ENCODE assay signal across 1 cellular context in the genomic region with DNA sequence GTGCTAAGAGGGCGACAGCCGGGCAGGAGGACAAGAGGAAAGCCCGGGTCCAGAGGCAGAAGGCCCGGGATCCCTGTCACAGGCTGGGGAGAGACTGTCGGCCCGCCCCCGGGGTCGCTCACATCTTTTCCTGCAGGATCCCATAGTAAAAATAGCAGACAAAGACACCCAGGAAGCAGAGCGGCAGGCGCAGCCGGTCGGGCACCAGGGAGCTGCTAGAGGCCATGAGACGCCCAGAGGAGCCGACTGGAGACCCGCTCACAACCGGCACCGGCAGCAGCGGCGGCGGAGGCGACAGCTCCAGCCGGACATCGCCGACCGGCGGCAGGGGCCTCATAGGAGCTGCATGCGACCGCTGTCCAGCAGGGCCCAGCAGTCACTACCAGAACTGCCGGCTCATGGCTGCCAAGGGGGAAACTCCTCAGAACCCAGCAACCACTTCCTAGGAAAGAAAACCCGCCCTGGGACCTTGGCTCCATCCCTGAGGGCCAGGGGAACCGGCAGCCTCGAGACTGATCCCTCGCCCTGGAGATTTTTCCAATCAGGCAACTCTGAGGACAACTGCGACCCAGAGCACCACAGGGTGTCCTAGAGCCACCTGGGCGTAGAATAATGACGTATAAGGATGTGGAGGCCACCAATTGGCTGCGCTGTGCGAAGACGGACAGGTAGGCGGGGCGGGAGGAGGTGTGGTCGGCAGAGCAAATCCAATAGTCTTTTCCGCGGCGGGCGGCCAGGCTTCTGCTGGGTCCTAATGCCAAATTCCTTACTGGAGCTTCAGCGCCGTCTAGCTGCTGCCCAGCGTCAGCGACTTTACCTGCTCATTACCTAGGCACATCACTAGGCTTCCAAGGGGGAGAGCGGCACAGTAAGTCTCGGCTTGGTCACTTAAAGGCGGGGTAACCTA.
TF ChIP-seq lines count a peak whose summit lies in the region.

A gene with protein sequence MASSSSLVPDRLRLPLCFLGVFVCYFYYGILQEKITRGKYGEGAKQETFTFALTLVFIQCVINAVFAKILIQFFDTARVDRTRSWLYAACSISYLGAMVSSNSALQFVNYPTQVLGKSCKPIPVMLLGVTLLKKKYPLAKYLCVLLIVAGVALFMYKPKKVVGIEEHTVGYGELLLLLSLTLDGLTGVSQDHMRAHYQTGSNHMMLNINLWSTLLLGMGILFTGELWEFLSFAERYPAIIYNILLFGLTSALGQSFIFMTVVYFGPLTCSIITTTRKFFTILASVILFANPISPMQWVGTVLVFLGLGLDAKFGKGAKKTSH (minus strand): TSS at position 357 of the 907 bp plus-strand sequence. CDS start 131 bp downstream, at position 226.

TF ChIP-seq in HepG2, 621 proteins besides CTCF, POLR2A, EP300 and RAD21 (continued from another document and continues in another):
- TF ChIP-seq, protein P1, sequence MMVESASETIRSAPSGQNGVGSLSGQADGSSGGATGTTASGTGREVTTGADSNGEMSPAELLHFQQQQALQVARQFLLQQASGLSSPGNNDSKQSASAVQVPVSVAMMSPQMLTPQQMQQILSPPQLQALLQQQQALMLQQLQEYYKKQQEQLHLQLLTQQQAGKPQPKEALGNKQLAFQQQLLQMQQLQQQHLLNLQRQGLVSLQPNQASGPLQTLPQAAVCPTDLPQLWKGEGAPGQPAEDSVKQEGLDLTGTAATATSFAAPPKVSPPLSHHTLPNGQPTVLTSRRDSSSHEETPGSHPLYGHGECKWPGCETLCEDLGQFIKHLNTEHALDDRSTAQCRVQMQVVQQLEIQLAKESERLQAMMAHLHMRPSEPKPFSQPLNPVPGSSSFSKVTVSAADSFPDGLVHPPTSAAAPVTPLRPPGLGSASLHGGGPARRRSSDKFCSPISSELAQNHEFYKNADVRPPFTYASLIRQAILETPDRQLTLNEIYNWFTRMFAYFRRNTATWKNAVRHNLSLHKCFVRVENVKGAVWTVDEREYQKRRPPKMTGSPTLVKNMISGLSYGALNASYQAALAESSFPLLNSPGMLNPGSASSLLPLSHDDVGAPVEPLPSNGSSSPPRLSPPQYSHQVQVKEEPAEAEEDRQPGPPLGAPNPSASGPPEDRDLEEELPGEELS (CRISPR knock-in tag; IDR thresholded peaks at IDR 0.05), result peak; percentile 38; the same call in 1 of the 2 replicates
- no peak for TF ChIP-seq TCF7L2 (IDR thresholded peaks at IDR 0.05; ENCODE audit: low read depth, low read length)
- TF ChIP-seq, protein P2, sequence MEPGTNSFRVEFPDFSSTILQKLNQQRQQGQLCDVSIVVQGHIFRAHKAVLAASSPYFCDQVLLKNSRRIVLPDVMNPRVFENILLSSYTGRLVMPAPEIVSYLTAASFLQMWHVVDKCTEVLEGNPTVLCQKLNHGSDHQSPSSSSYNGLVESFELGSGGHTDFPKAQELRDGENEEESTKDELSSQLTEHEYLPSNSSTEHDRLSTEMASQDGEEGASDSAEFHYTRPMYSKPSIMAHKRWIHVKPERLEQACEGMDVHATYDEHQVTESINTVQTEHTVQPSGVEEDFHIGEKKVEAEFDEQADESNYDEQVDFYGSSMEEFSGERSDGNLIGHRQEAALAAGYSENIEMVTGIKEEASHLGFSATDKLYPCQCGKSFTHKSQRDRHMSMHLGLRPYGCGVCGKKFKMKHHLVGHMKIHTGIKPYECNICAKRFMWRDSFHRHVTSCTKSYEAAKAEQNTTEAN (CRISPR knock-in tag; conservative IDR thresholded peaks at IDR 0.05), result no peak
- TF ChIP-seq, protein P3, sequence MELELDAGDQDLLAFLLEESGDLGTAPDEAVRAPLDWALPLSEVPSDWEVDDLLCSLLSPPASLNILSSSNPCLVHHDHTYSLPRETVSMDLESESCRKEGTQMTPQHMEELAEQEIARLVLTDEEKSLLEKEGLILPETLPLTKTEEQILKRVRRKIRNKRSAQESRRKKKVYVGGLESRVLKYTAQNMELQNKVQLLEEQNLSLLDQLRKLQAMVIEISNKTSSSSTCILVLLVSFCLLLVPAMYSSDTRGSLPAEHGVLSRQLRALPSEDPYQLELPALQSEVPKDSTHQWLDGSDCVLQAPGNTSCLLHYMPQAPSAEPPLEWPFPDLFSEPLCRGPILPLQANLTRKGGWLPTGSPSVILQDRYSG (CRISPR knock-in tag; IDR thresholded peaks at IDR 0.05), result no peak
- TF ChIP-seq, protein P4, sequence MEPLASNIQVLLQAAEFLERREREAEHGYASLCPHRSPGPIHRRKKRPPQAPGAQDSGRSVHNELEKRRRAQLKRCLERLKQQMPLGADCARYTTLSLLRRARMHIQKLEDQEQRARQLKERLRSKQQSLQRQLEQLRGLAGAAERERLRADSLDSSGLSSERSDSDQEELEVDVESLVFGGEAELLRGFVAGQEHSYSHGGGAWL (CRISPR knock-in tag; IDR thresholded peaks at IDR 0.05), result peak; percentile 72
- TF ChIP-seq ARNTL (CRISPR knock-in tag; IDR thresholded peaks at IDR 0.05), result peak; percentile 48
- TF ChIP-seq, protein P5, sequence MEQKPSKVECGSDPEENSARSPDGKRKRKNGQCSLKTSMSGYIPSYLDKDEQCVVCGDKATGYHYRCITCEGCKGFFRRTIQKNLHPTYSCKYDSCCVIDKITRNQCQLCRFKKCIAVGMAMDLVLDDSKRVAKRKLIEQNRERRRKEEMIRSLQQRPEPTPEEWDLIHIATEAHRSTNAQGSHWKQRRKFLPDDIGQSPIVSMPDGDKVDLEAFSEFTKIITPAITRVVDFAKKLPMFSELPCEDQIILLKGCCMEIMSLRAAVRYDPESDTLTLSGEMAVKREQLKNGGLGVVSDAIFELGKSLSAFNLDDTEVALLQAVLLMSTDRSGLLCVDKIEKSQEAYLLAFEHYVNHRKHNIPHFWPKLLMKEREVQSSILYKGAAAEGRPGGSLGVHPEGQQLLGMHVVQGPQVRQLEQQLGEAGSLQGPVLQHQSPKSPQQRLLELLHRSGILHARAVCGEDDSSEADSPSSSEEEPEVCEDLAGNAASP (CRISPR knock-in tag; IDR thresholded peaks at IDR 0.05; ENCODE audit: borderline replicate concordance), result peak; percentile 30; the same call in 1 of the 2 replicates
- TF ChIP-seq ZNF33A (CRISPR knock-in tag; IDR thresholded peaks at IDR 0.05; ENCODE audit: borderline replicate concordance), result peak; percentile 59; the same call in 1 of the 2 replicates
- peak; percentile 66 for TF ChIP-seq POLR2AphosphoS5 (IDR thresholded peaks at IDR 0.05; ENCODE audit: low read depth, low read length)
- TF ChIP-seq, protein P6, sequence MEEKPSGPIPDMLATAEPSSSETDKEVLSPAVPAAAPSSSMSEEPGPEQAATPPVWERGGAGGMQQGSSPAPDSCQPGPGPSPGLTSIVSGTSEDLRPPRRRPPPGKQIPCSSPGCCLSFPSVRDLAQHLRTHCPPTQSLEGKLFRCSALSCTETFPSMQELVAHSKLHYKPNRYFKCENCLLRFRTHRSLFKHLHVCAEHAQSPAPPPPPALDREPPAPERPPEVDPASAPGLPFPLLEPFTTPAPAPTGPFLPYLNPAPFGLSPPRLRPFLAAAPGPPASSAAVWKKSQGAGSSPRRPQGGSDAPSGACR (CRISPR knock-in tag; IDR thresholded peaks at IDR 0.05), result 0 out of 2 replicates have a peak, but pooled peaks have one; percentile 92
- peak; percentile 72 for TF ChIP-seq AGO2 (optimal IDR thresholded peaks at IDR 0.05; ENCODE audit: low read depth, low read length)
- 0 out of 2 replicates have a peak, but pooled peaks have one; percentile 61 for TF ChIP-seq ZNF446 (CRISPR knock-in tag; IDR thresholded peaks at IDR 0.05)
- TF ChIP-seq, protein P7, sequence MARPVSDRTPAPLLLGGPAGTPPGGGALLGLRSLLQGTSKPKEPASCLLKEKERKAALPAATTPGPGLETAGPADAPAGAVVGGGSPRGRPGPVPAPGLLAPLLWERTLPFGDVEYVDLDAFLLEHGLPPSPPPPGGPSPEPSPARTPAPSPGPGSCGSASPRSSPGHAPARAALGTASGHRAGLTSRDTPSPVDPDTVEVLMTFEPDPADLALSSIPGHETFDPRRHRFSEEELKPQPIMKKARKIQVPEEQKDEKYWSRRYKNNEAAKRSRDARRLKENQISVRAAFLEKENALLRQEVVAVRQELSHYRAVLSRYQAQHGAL (CRISPR knock-in tag; IDR thresholded peaks at IDR 0.05; ENCODE audit: not compliant biosample characterization), result peak; percentile 57
- no peak for TF ChIP-seq TOPORS (CRISPR knock-in tag; IDR thresholded peaks at IDR 0.05)
- no peak for TF ChIP-seq MTF1 (CRISPR knock-in tag; IDR thresholded peaks at IDR 0.05)
- TF ChIP-seq NR2C2 (CRISPR knock-in tag; IDR thresholded peaks at IDR 0.05; ENCODE audit: borderline replicate concordance), result peak; percentile 79
- no peak for TF ChIP-seq MTA1 (CRISPR knock-in tag; IDR thresholded peaks at IDR 0.05; ENCODE audit: borderline replicate concordance)
- TF ChIP-seq REL (CRISPR knock-in tag; conservative IDR thresholded peaks at IDR 0.05), result no peak
- TF ChIP-seq, protein P8, sequence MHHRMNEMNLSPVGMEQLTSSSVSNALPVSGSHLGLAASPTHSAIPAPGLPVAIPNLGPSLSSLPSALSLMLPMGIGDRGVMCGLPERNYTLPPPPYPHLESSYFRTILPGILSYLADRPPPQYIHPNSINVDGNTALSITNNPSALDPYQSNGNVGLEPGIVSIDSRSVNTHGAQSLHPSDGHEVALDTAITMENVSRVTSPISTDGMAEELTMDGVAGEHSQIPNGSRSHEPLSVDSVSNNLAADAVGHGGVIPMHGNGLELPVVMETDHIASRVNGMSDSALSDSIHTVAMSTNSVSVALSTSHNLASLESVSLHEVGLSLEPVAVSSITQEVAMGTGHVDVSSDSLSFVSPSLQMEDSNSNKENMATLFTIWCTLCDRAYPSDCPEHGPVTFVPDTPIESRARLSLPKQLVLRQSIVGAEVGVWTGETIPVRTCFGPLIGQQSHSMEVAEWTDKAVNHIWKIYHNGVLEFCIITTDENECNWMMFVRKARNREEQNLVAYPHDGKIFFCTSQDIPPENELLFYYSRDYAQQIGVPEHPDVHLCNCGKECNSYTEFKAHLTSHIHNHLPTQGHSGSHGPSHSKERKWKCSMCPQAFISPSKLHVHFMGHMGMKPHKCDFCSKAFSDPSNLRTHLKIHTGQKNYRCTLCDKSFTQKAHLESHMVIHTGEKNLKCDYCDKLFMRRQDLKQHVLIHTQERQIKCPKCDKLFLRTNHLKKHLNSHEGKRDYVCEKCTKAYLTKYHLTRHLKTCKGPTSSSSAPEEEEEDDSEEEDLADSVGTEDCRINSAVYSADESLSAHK (CRISPR knock-in tag; IDR thresholded peaks at IDR 0.05; ENCODE audit: borderline replicate concordance), result no peak
- peak; percentile 64 for TF ChIP-seq MXD4 (CRISPR knock-in tag; IDR thresholded peaks at IDR 0.05)
- 0 out of 2 replicates have a peak, but pooled peaks have one; percentile 63 for TF ChIP-seq GATA4 (IDR thresholded peaks at IDR 0.05; ENCODE audit: borderline replicate concordance, low read depth)
- TF ChIP-seq ZNF335 (CRISPR knock-in tag; IDR thresholded peaks at IDR 0.05), result peak; percentile 100
- TF ChIP-seq, protein P9, sequence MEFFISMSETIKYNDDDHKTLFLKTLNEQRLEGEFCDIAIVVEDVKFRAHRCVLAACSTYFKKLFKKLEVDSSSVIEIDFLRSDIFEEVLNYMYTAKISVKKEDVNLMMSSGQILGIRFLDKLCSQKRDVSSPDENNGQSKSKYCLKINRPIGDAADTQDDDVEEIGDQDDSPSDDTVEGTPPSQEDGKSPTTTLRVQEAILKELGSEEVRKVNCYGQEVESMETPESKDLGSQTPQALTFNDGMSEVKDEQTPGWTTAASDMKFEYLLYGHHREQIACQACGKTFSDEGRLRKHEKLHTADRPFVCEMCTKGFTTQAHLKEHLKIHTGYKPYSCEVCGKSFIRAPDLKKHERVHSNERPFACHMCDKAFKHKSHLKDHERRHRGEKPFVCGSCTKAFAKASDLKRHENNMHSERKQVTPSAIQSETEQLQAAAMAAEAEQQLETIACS (CRISPR knock-in tag; IDR thresholded peaks at IDR 0.05), result no peak
- TF ChIP-seq, protein P10, sequence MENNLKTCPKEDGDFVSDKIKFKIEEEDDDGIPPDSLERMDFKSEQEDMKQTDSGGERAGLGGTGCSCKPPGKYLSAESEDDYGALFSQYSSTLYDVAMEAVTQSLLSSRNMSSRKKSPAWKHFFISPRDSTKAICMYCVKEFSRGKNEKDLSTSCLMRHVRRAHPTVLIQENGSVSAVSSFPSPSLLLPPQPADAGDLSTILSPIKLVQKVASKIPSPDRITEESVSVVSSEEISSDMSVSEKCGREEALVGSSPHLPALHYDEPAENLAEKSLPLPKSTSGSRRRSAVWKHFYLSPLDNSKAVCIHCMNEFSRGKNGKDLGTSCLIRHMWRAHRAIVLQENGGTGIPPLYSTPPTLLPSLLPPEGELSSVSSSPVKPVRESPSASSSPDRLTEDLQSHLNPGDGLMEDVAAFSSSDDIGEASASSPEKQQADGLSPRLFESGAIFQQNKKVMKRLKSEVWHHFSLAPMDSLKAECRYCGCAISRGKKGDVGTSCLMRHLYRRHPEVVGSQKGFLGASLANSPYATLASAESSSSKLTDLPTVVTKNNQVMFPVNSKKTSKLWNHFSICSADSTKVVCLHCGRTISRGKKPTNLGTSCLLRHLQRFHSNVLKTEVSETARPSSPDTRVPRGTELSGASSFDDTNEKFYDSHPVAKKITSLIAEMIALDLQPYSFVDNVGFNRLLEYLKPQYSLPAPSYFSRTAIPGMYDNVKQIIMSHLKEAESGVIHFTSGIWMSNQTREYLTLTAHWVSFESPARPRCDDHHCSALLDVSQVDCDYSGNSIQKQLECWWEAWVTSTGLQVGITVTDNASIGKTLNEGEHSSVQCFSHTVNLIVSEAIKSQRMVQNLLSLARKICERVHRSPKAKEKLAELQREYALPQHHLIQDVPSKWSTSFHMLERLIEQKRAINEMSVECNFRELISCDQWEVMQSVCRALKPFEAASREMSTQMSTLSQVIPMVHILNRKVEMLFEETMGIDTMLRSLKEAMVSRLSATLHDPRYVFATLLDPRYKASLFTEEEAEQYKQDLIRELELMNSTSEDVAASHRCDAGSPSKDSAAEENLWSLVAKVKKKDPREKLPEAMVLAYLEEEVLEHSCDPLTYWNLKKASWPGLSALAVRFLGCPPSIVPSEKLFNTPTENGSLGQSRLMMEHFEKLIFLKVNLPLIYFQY (CRISPR knock-in tag; IDR thresholded peaks at IDR 0.05; ENCODE audit: borderline replicate concordance), result no peak
- TF ChIP-seq, protein P11, sequence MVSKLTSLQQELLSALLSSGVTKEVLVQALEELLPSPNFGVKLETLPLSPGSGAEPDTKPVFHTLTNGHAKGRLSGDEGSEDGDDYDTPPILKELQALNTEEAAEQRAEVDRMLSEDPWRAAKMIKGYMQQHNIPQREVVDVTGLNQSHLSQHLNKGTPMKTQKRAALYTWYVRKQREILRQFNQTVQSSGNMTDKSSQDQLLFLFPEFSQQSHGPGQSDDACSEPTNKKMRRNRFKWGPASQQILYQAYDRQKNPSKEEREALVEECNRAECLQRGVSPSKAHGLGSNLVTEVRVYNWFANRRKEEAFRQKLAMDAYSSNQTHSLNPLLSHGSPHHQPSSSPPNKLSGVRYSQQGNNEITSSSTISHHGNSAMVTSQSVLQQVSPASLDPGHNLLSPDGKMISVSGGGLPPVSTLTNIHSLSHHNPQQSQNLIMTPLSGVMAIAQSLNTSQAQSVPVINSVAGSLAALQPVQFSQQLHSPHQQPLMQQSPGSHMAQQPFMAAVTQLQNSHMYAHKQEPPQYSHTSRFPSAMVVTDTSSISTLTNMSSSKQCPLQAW (CRISPR knock-in tag; IDR thresholded peaks at IDR 0.05), result peak; percentile 52
- peak; percentile 55; the same call in 1 of the 2 replicates for TF ChIP-seq ZSCAN12 (CRISPR knock-in tag; IDR thresholded peaks at IDR 0.05)
- peak; percentile 99 for TF ChIP-seq ZNF34 (CRISPR knock-in tag; IDR thresholded peaks at IDR 0.05; ENCODE audit: borderline replicate concordance)
- TF ChIP-seq PPARG (CRISPR knock-in tag; conservative IDR thresholded peaks at IDR 0.05), result peak; percentile 44; the same call in 1 of the 2 replicates
- no peak for TF ChIP-seq ZFP41 (CRISPR knock-in tag; IDR thresholded peaks at IDR 0.05; ENCODE audit: borderline replicate concordance)
- TF ChIP-seq TCF7 (IDR thresholded peaks at IDR 0.05; ENCODE audit: low read depth), result peak; percentile 35; the same call in 1 of the 2 replicates
- TF ChIP-seq TBP (CRISPR knock-in tag; IDR thresholded peaks at IDR 0.05), result no peak
- peak; percentile 91 for TF ChIP-seq KDM1A (CRISPR knock-in tag; IDR thresholded peaks at IDR 0.05)
- no peak; the same call in 1 of the 2 replicates for TF ChIP-seq ZNF766 (CRISPR knock-in tag; IDR thresholded peaks at IDR 0.05; ENCODE audit: borderline replicate concordance)
- TF ChIP-seq AHR (CRISPR knock-in tag; IDR thresholded peaks at IDR 0.05), result no peak; the same call in none of the 2 replicates
- TF ChIP-seq SMC3 (IDR thresholded peaks at IDR 0.05; ENCODE audit: low read length), result peak; percentile 80
